25 cellular contexts compared by ENCODE assay signal in the genomic region with DNA sequence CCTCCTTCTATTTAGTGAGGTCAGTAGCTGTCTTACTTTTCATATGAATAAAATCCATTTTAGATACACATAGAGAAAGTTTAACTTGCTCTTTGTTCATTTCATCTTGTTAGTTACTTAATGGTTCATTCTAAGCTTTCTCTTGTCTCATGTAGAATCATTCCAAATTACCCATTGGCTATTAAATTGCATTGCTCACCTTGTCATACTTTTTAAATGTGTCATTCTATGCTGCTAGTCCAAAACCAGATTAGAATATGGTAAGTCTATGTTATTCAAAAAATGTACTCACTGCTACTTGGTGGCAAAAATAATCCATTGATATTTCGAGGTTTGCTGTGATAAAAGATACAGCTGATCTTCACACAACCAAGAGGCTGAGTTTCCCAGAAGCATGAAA. TPM values are rescaled to one million over a fixed set of nuclear protein-coding genes. Genes with fewer than 3 reads are reported as not detected.
DNase-seq lines count a peak whose midpoint lies in the region; ATAC-seq, FAIRE-seq and TF ChIP-seq lines count a peak whose summit lies in the region.
"Had no signal": no experiment of that assay in that cellular context is flagged by ENCODE, and none has a peak within 500 bp of the region (broad histone marks: within the 10 kb centered on the region; RNA-seq: fewer than 3 reads in every experiment).

No MANE protein-coding gene starts in this region.

- H3K9me3 ChIP-seq in mammary epithelial cell (replicated peaks; ENCODE audit: insufficient read depth, low read length) (no peaks in the 10 kb centered on the region), breast epithelium (no peaks in the 10 kb centered on the region)
- H3K9me3 ChIP-seq: Caco-2, HAP-1 had no signal

- intact Hi-C loops in mammary epithelial cell (cut with micrococcal nuclease) (no loop called here), breast epithelium (cut with DNase I; ENCODE audit: low total_unique reads) (no loop called here)

- peaks cover 7% of the 10 kb centered on the region for H3K27me3 Mint-ChIP-seq in chondrocyte (ENCODE audit: low read depth)

- H3K27me3 ChIP-seq in mammary epithelial cell (ENCODE audit: insufficient read depth, low read length) (no peaks in the 10 kb centered on the region), breast epithelium (no peaks in the 10 kb centered on the region), bronchial epithelial cell (ENCODE audit: control insufficient read depth, insufficient read depth, low read length) (no peaks in the 10 kb centered on the region), foreskin keratinocyte (peaks cover 4% of the 10 kb centered on the region)
- H3K27me3 ChIP-seq: BLaER1 had no signal

- H3K9ac ChIP-seq in mammary epithelial cell (ENCODE audit: insufficient read depth, low read length): no peak overlapping the region
- H3K9ac ChIP-seq: BLaER1 had no signal

- H3K4me1 ChIP-seq in mammary epithelial cell (ENCODE audit: insufficient read depth, low read length) (no peaks in the 10 kb centered on the region), breast epithelium (no peaks in the 10 kb centered on the region), foreskin keratinocyte (peaks cover 4% of the 10 kb centered on the region)
- H3K4me1 ChIP-seq: BLaER1, Caco-2 had no signal

- H3K27ac Mint-ChIP-seq in chondrocyte (ENCODE audit: unreplicated experiment): no peak overlapping the region
- H3K27ac Mint-ChIP-seq: B cell; CD8-positive, alpha-beta T cell; GM23338; HFFc6 had no signal

- H3K4me2 ChIP-seq in mammary epithelial cell (ENCODE audit: insufficient read depth, low read depth, low read length): no peak overlapping the region
- H3K4me2 ChIP-seq: BLaER1, GM23338 had no signal

- dilution Hi-C loops in mammary epithelial cell (cut with HindIII; ENCODE audit: low sequenced_read_pairs): no loop called here

- H2AFZ ChIP-seq in mammary epithelial cell (ENCODE audit: low read depth, low read length): no peak overlapping the region
- H2AFZ ChIP-seq: GM23338 had no signal

- WGBS in mammary epithelial cell (ENCODE audit: low coverage, missing lambda C conversion rate): 92% methylated on average over 1 of the region's 1 CpG

- in situ Hi-C loops in mammary epithelial cell (cut with MboI; ENCODE audit: low sequenced_read_pairs in 2 of 2): no loop called here

- H3K9me3 Mint-ChIP-seq in chondrocyte (ENCODE audit: low read depth): no peaks in the 10 kb centered on the region
- H3K9me3 Mint-ChIP-seq: CD8-positive, alpha-beta T cell; HFFc6 had no signal

- H3K27ac ChIP-seq in mammary epithelial cell (ENCODE audit: insufficient read depth, low read depth, low read length) (no peak overlapping the region), breast epithelium (no peak overlapping the region), foreskin keratinocyte (no peak overlapping the region)
- H3K27ac ChIP-seq: 22Rv1, BLaER1, C4-2B had no signal

- TF ChIP-seq CTCF in mammary epithelial cell (conservative IDR thresholded peaks at IDR 0.05 in 1 of 2, IDR thresholded peaks at IDR 0.05 in 1 of 2; ENCODE audit: extremely low read depth in 1 of 2, insufficient read depth in 1 of 2, low read depth in 1 of 2, low read length in 2 of 2): no peak
- TF ChIP-seq CTCF in breast epithelium (IDR thresholded peaks at IDR 0.05): no peak
- no peak for TF ChIP-seq CTCF in bronchial epithelial cell (IDR thresholded peaks at IDR 0.05; ENCODE audit: insufficient read depth, low read length, severe bottlenecking)
- TF ChIP-seq CTCF in foreskin keratinocyte (conservative IDR thresholded peaks at IDR 0.05): no peak
- TF ChIP-seq CTCF in chondrocyte (IDR thresholded peaks at IDR 0.05): no peak

- TF ChIP-seq POLR2A in breast epithelium (IDR thresholded peaks at IDR 0.05): no peak

- H3K36me3 Mint-ChIP-seq in chondrocyte (ENCODE audit: low read depth): no peaks in the 10 kb centered on the region
- H3K36me3 Mint-ChIP-seq: CD4-positive, CD25-positive, alpha-beta regulatory T cell; CD8-positive, alpha-beta T cell had no signal

- ATAC-seq in foreskin keratinocyte: peak; percentile 34
- ATAC-seq: CD8-positive, alpha-beta T cell; GM12878; GM23338 had no signal

- no peak for FAIRE-seq in bronchial epithelial cell (lab: Jason Lieb, UNC)
- FAIRE-seq: A204.1, D721Med, GM12878, H54 had no signal

- no TSS peak for BruUV-seq in mammary epithelial cell (replicated peaks; lab: Mats Ljungman, UMichigan)

- H3K4me3 ChIP-seq in mammary epithelial cell (replicated peaks in 1 of 3; ENCODE audit: insufficient read depth in 1 of 3, low read depth in 2 of 3, low read length in 3 of 3) (no peak overlapping the region), breast epithelium (no peak overlapping the region), bronchial epithelial cell (ENCODE audit: low read depth, low read length) (no peak overlapping the region)
- H3K4me3 ChIP-seq: BLaER1, GM12878, GM23338, HAP-1 had no signal

- DNase-seq in mammary epithelial cell (peak; percentile 32), breast epithelium (ENCODE audit: low spot score in 2 of 2) (no peak), bronchial epithelial cell (ENCODE audit: low read depth) (peak; percentile 63), foreskin keratinocyte (peak; percentile 10 to 53), NCI-H1092 treated with DMSO at 0.1 percent for 48 hours (lab: John Stamatoyannopoulos, UW) (no peak), chondrocyte (ENCODE audit: low spot score) (no peak)
- DNase-seq: Caco-2; CD4-positive, CD25-positive, alpha-beta regulatory T cell; CD8-positive, alpha-beta T cell; DMS 273 treated with DMSO at 0.1 percent for 48 hours; DMS79; EL; GDM1; HFFc6 had no signal

- H3K79me2 ChIP-seq in mammary epithelial cell (ENCODE audit: insufficient read depth, low read length): no peaks in the 10 kb centered on the region

- no peak overlapping the region for H3K4me3 Mint-ChIP-seq in chondrocyte (ENCODE audit: unreplicated experiment)
- H3K4me3 Mint-ChIP-seq: B cell; CD4-positive, CD25-positive, alpha-beta regulatory T cell; CD8-positive, alpha-beta T cell; GM23338; HFFc6 had no signal

- H4K20me1 ChIP-seq in mammary epithelial cell (ENCODE audit: insufficient read depth, low read length): no peaks in the 10 kb centered on the region
- H4K20me1 ChIP-seq: BLaER1 had no signal

- H3K36me3 ChIP-seq in mammary epithelial cell (ENCODE audit: insufficient read depth, low read length) (no peaks in the 10 kb centered on the region), breast epithelium (no peaks in the 10 kb centered on the region), bronchial epithelial cell (ENCODE audit: control insufficient read depth, insufficient read depth, low read length) (no peaks in the 10 kb centered on the region)
- H3K36me3 ChIP-seq: BLaER1, HAP-1 had no signal

- CTCF ChIA-PET in mammary epithelial cell (lab: Charles Lee; ENCODE audit: low non-redundant PET): no interaction called here

- H3K4me1 Mint-ChIP-seq in chondrocyte (ENCODE audit: low read depth): no peaks in the 10 kb centered on the region
- H3K4me1 Mint-ChIP-seq: B cell; CD4-positive, CD25-positive, alpha-beta regulatory T cell; GM23338 had no signal

RNA-seq across cellular contexts. Expression of a gene that starts 3.0 kb away (rescaled TPM):
- under 1 TPM in 1 of 2 donors, not detected in 1; 0.09 TPM for total RNA-seq in mammary epithelial cell
- polyA plus RNA-seq in mammary epithelial cell: not detected
- not detected for polyA minus RNA-seq in mammary epithelial cell
- total RNA-seq in breast epithelium: not detected
- not detected in 2 replicates for total RNA-seq in bronchial epithelial cell
- total RNA-seq in foreskin keratinocyte: not detected in 2 replicates
- not detected in 2 replicates for polyA plus RNA-seq in foreskin keratinocyte
- 0.31 TPM in 1 of 3 replicates, not detected in the others for total RNA-seq in chondrocyte
- total RNA-seq: Caco-2, HFFc6 had no signal
- polyA plus RNA-seq: AG04450; CD4-positive, CD25-positive, alpha-beta regulatory T cell; GM23338 had no signal

Comparison
In these comparisons a context has a peak if more than half of its experiments do, and no peak if none do; other contexts are left out.
1. DNase-seq: peak in mammary epithelial cell (single experiment), bronchial epithelial cell (single experiment) and foreskin keratinocyte (2 of 2); none in breast epithelium (0 of 2), NCI-H1092 treated with DMSO at 0.1 percent for 48 hours (single experiment) and chondrocyte (single experiment).